In genomic region chr3:43086460-43087165, GRCh38 we compare ENCODE assay signal across 1 cellular context.
TF ChIP-seq lines count a peak whose summit lies in the region.

No MANE protein-coding gene starts in this region.

TF ChIP-seq in SK-N-SH treated with all-trans-retinoic acid at 6 μM for 48 hours, 23 proteins besides CTCF, POLR2A, EP300 and RAD21 (continued from another document):
- TF ChIP-seq CREB5 (CRISPR knock-in tag; IDR thresholded peaks at IDR 0.05; ENCODE audit: low read depth) = peak; percentile 52; the same call in 1 of the 2 replicates
- TF ChIP-seq PATZ1 (CRISPR knock-in tag; IDR thresholded peaks at IDR 0.05; ENCODE audit: borderline replicate concordance) = no peak
- no peak for TF ChIP-seq OSR1 (CRISPR knock-in tag; IDR thresholded peaks at IDR 0.05)
- no peak for TF ChIP-seq ZNF8 (CRISPR knock-in tag; IDR thresholded peaks at IDR 0.05)
